Comparison of ENCODE assay signal across 11 cellular contexts in genomic region chr2:98801286-98801685, GRCh38.
"Had no signal": no experiment of that assay in that cellular context is flagged by ENCODE, and none has a peak within 500 bp of the region (broad histone marks: within the 10 kb centered on the region; RNA-seq: fewer than 3 reads in every experiment).

No MANE protein-coding gene starts in this region.

- H3K36me3 Mint-ChIP-seq: naive thymus-derived CD4-positive, alpha-beta T cell; stimulated activated naive B cell treated with anti-CD40 and anti-IgM and Interleukin-4, amounts not matched to agents 10 μg/mL and 1 μg/mL and 100 μg/mL, for 72 hours had no signal

- H3K4me1 ChIP-seq: SJSA1 had no signal

- H3K9me3 ChIP-seq: adrenal gland, sigmoid colon, SJSA1 had no signal

- H3K4me3 Mint-ChIP-seq: activated naive CD4-positive, alpha-beta T cell treated with anti-CD3 and anti-CD28 coated beads for 36 hours; naive thymus-derived CD4-positive, alpha-beta T cell; stimulated activated naive B cell treated with anti-CD40 and anti-IgM and Interleukin-4, amounts not matched to agents 10 μg/mL and 1 μg/mL and 100 μg/mL, for 72 hours had no signal

- H3K27me3 ChIP-seq: adrenal gland, sigmoid colon, SJSA1 had no signal

- H3K4me1 Mint-ChIP-seq: stimulated activated naive B cell treated with anti-CD40 and anti-IgM and Interleukin-4, amounts not matched to agents 10 μg/mL and 1 μg/mL and 100 μg/mL, for 72 hours had no signal

- DNase-seq: activated CD4-positive, alpha-beta T cell treated with anti-CD3 and anti-CD28 coated beads, Interleukin-2, amount 50 U/mL, for 1 hour; activated naive CD4-positive, alpha-beta T cell treated with anti-CD3 and anti-CD28 coated beads for 36 hours; adrenal gland; left colon; mammary epithelial cell; naive thymus-derived CD4-positive, alpha-beta T cell; sigmoid colon; stimulated activated naive B cell treated with anti-CD40 and anti-IgM and Interleukin-4, amounts not matched to agents 10 μg/mL and 1 μg/mL and 100 μg/mL, for 72 hours; trophoblast cell had no signal

- H3K9me3 Mint-ChIP-seq: activated naive CD4-positive, alpha-beta T cell treated with anti-CD3 and anti-CD28 coated beads for 36 hours; activated T-helper 2 cell treated with anti-CD3 and anti-CD28 coated beads, Interferon-gamma antibody, Interleukin-2, Interleukin-4, amounts not matched to agents 10 μg/mL and 5 μg/mL and 100 μg/mL, durations not matched to agents 14 hours and 24 hours and 36 hours; naive thymus-derived CD4-positive, alpha-beta T cell; stimulated activated naive B cell treated with anti-CD40 and anti-IgM and Interleukin-4, amounts not matched to agents 10 μg/mL and 1 μg/mL and 100 μg/mL, for 72 hours had no signal

- ATAC-seq: left colon; naive thymus-derived CD4-positive, alpha-beta T cell; stimulated activated naive B cell treated with anti-CD40 and anti-IgM and Interleukin-4, amounts not matched to agents 10 μg/mL and 1 μg/mL and 100 μg/mL, for 72 hours had no signal

- H3K36me3 ChIP-seq: adrenal gland, sigmoid colon, SJSA1 had no signal

- H3K4me3 ChIP-seq: adrenal gland, sigmoid colon, SJSA1 had no signal

- H3K27ac ChIP-seq: adrenal gland, sigmoid colon, SJSA1 had no signal

- H3K27ac Mint-ChIP-seq: activated naive CD4-positive, alpha-beta T cell treated with anti-CD3 and anti-CD28 coated beads for 36 hours; activated T-helper 2 cell treated with anti-CD3 and anti-CD28 coated beads, Interferon-gamma antibody, Interleukin-2, Interleukin-4, amounts not matched to agents 10 μg/mL and 5 μg/mL and 100 μg/mL, durations not matched to agents 14 hours and 24 hours and 36 hours; stimulated activated naive B cell treated with anti-CD40 and anti-IgM and Interleukin-4, amounts not matched to agents 10 μg/mL and 1 μg/mL and 100 μg/mL, for 72 hours had no signal
